Comparison of ENCODE assay signal across 9 cellular contexts in genomic region chr5:97542469-97542868, GRCh38.
"Had no signal": no experiment of that assay in that cellular context is flagged by ENCODE, and none has a peak within 500 bp of the region (broad histone marks: within the 10 kb centered on the region; RNA-seq: fewer than 3 reads in every experiment).

No MANE protein-coding gene starts in this region.

- H3K27ac ChIP-seq: GM23248 had no signal

- ATAC-seq: GM23338, HCT116 had no signal

- H3K9me3 ChIP-seq: HAP-1 had no signal

- H3K9me3 Mint-ChIP-seq: HFFc6 had no signal

- H3K36me3 ChIP-seq: HAP-1 had no signal

- H3K4me3 ChIP-seq: GM23248, GM23338, HAP-1 had no signal

- DNase-seq: GM23248, GOT3, H7, H9, HCEC 1CT, HFFc6 had no signal

- H3K27ac Mint-ChIP-seq: GM23338, H9, HFFc6 had no signal

- H3K4me2 ChIP-seq: GM23338 had no signal

- H2AFZ ChIP-seq: GM23338 had no signal

- H3K9ac ChIP-seq: GM23248 had no signal

- H3K4me3 Mint-ChIP-seq: GM23338, H9, HFFc6 had no signal
